In genomic region chr6:121521164-121521555, GRCh38 we compare ENCODE assay signal across 1 cellular context.
TF ChIP-seq lines count a peak whose summit lies in the region.

No MANE protein-coding gene starts in this region.

TF ChIP-seq in IMR-90, 13 proteins besides CTCF, POLR2A, EP300 and RAD21 (continued from another document):
- TF ChIP-seq RCOR1 (IDR thresholded peaks at IDR 0.05; ENCODE audit: insufficient replicate concordance, low read length) (no peak), MAFK (IDR thresholded peaks at IDR 0.05; ENCODE audit: low read depth, low read length) (no peak)
